20 cellular contexts compared by ENCODE assay signal in the genomic region with DNA sequence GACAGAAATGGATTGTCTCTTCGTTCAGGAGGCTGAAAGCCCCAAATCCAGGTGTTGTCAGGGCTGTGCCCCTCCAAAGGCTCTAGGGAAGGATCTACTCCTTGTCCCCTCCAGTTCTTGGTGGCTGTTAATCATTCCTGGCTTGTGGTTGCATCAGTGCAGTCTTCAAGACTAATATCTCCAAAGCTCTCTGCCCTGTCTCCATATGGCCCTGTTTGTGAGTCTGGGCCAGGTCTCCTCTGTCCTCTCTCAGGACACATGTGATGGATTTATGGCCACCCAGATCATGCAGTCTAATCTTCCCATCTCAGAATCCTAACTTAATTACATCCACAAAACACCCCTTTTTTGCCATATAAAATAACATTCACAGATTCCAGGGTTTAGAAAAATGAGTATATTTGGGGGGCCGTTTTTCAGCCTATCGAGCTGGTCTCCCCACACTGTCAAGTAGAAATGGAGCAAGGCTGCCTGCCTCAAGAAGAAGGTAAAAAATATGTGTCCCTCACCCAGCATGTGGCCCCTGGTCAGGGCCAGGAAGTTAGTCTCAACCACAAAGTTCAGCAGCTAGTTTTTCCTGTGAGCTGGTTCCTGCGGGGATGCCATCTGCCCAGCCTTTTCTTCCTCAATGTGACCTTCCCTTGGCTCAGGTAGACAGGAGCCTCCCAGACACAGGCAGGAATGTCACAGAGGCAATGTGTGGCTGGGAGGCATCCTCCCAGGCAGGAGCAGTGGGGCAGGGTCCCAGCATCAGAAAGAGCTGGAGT.
DNase-seq lines count a peak whose midpoint lies in the region; ATAC-seq and TF ChIP-seq lines count a peak whose summit lies in the region.
"Had no signal": no experiment of that assay in that cellular context is flagged by ENCODE, and none has a peak within 500 bp of the region (broad histone marks: within the 10 kb centered on the region; RNA-seq: fewer than 3 reads in every experiment).

No MANE protein-coding gene starts in this region.

- H3K4me2 ChIP-seq in BLaER1 = peak overlapping the region; percentile 34
- no peak overlapping the region for H3K4me2 ChIP-seq in DND-41 (ENCODE audit: insufficient read depth, low read length)
- H3K4me2 ChIP-seq: A549, GM23338 had no signal

- peak overlapping the region; percentile 33; the same call in 1 of the 2 replicates for H2AFZ ChIP-seq in DND-41 (ENCODE audit: low read depth, low read length)
- H2AFZ ChIP-seq: GM23338 had no signal

- H3K9me3 ChIP-seq in BLaER1 (peaks cover 3% of the 10 kb centered on the region; the same call in 1 of the 2 replicates), DND-41 (ENCODE audit: insufficient read depth, low read length, severe bottlenecking) (no peaks in the 10 kb centered on the region), WERI-Rb-1 (ENCODE audit: severe bottlenecking) (no peaks in the 10 kb centered on the region)
- H3K9me3 ChIP-seq: A549 had no signal

- H3K79me2 ChIP-seq in DND-41 (ENCODE audit: insufficient read depth, low read length) = no peaks in the 10 kb centered on the region

- H3K4me1 Mint-ChIP-seq in neural crest cell = peaks cover 7% of the 10 kb centered on the region
- H3K4me1 Mint-ChIP-seq: CD14-positive monocyte; CD8-positive, alpha-beta memory T cell had no signal

- H3K27ac Mint-ChIP-seq in neural crest cell (ENCODE audit: unreplicated experiment) = peak overlapping the region; percentile 3
- H3K27ac Mint-ChIP-seq: CD4-positive, alpha-beta T cell; CD8-positive, alpha-beta memory T cell; GM23338; H9; HFFc6 had no signal

- no peaks in the 10 kb centered on the region for H3K36me3 Mint-ChIP-seq in neural crest cell (ENCODE audit: low read depth)
- H3K36me3 Mint-ChIP-seq: CD14-positive monocyte; CD8-positive, alpha-beta memory T cell had no signal

- no peaks in the 10 kb centered on the region for H3K9me3 Mint-ChIP-seq in neural crest cell
- H3K9me3 Mint-ChIP-seq: CD4-positive, alpha-beta T cell; GM23338; H9 had no signal

- H3K27ac ChIP-seq in BLaER1 (no peak overlapping the region), DND-41 (ENCODE audit: low read length) (peak overlapping the region; percentile 55), WERI-Rb-1 (peak overlapping the region; percentile 87)
- H3K27ac ChIP-seq: A549 had no signal

- H3K4me1 ChIP-seq in BLaER1 (peaks cover 10% of the 10 kb centered on the region), DND-41 (ENCODE audit: insufficient read depth, low read length) (peaks cover 23% of the 10 kb centered on the region)
- H3K4me1 ChIP-seq: A549 had no signal

- H3K27me3 Mint-ChIP-seq in neural crest cell (ENCODE audit: low read depth) = no peaks in the 10 kb centered on the region
- H3K27me3 Mint-ChIP-seq: CD4-positive, alpha-beta T cell; CD8-positive, alpha-beta memory T cell had no signal

- H3K9ac ChIP-seq in BLaER1 (no peak overlapping the region), DND-41 (ENCODE audit: low read depth, low read length) (no peak overlapping the region)

- H3K36me3 ChIP-seq in BLaER1 = no peaks in the 10 kb centered on the region
- no peaks in the 10 kb centered on the region for H3K36me3 ChIP-seq in DND-41 (ENCODE audit: insufficient read depth, low read length)
- no peaks in the 10 kb centered on the region for H3K36me3 ChIP-seq in WERI-Rb-1

- H3K4me3 Mint-ChIP-seq in neural crest cell = no peak overlapping the region
- H3K4me3 Mint-ChIP-seq: CD14-positive monocyte; CD4-positive, alpha-beta T cell; CD8-positive, alpha-beta memory T cell; GM23338; H9; HFFc6 had no signal

- H3K27me3 ChIP-seq in BLaER1 (no peaks in the 10 kb centered on the region), DND-41 (ENCODE audit: insufficient read depth, low read length, poor library complexity) (no peaks in the 10 kb centered on the region), WERI-Rb-1 (ENCODE audit: insufficient read depth, low read depth, severe bottlenecking) (no peaks in the 10 kb centered on the region)

- H3K4me3 ChIP-seq in BLaER1 (no peak overlapping the region), DND-41 (ENCODE audit: low read depth in 1 of 2, low read length in 2 of 2) (no peak overlapping the region), WERI-Rb-1 (ENCODE audit: low read depth, low read length) (no peak overlapping the region)
- H3K4me3 ChIP-seq: A549, GM23338 had no signal

- DNase-seq in DND-41 = no peak
- DNase-seq in WERI-Rb-1 = peak; percentile 90
- no peak for DNase-seq in neural crest cell (ENCODE audit: low read depth, low spot score)
- no peak for DNase-seq in NCI-H446 treated with DMSO at 0.1 percent for 48 hours (lab: John Stamatoyannopoulos, UW)
- DNase-seq in activated CD4-positive, alpha-beta T cell treated with anti-CD3 and anti-CD28 coated beads, Interleukin-2, amount 50 U/mL, for 4 hours = no peak
- DNase-seq in SHP77 (lab: John Stamatoyannopoulos, UW) = no peak
- DNase-seq: 8988T; ACHN; AML-193; CD4-positive, alpha-beta T cell; CD8-positive, alpha-beta memory T cell; DMS 273 treated with DMSO at 0.1 percent for 48 hours; DMS79; H9; HFFc6 had no signal

- peak; percentile 59; the same call in 2 of the 3 replicates for ATAC-seq in DND-41 (ENCODE audit: insufficient read depth, low read depth)
- ATAC-seq: A549, GM23338, HCT116 had no signal

- TF ChIP-seq CTCF in DND-41 (IDR thresholded peaks at IDR 0.05; ENCODE audit: borderline replicate concordance, extremely low read depth, low read length, poor library complexity, severe bottlenecking) (no peak), WERI-Rb-1 (IDR thresholded peaks at IDR 0.05; ENCODE audit: low read depth, low read length) (no peak), neural crest cell (conservative IDR thresholded peaks at IDR 0.05) (no peak)

- no peaks in the 10 kb centered on the region for H4K20me1 ChIP-seq in BLaER1
- H4K20me1 ChIP-seq in DND-41 (ENCODE audit: insufficient read depth, low read length) = no peaks in the 10 kb centered on the region
